1 cellular context compared by ENCODE assay signal in the genomic region with DNA sequence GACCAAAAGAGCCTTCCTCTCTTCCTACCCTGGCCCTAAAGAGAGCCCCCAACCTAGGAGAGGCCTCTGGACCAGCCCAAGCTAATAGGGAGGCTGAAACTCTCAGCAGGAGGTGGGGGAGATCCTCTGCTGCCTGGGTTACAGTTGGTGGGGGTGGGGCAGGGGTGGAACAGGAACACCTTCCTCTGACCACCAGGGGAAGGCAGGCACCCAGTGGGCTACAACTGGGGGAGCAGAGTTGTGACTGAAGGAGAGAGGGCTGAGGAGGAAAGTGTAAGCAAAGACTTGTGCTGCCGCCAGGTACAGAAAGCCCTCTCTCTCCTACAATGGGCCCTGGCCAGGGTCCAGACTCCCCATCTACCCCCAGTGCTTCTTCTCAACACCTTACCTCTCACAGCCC.
TF ChIP-seq lines count a peak whose summit lies in the region.

No MANE protein-coding gene starts in this region.

TF ChIP-seq in GM23338, 12 proteins besides CTCF, POLR2A, EP300 and RAD21:
- TF ChIP-seq, protein P1, sequence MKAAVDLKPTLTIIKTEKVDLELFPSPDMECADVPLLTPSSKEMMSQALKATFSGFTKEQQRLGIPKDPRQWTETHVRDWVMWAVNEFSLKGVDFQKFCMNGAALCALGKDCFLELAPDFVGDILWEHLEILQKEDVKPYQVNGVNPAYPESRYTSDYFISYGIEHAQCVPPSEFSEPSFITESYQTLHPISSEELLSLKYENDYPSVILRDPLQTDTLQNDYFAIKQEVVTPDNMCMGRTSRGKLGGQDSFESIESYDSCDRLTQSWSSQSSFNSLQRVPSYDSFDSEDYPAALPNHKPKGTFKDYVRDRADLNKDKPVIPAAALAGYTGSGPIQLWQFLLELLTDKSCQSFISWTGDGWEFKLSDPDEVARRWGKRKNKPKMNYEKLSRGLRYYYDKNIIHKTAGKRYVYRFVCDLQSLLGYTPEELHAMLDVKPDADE (IDR thresholded peaks at IDR 0.05): no peak
- TF ChIP-seq NANOG (IDR thresholded peaks at IDR 0.05; ENCODE audit: borderline replicate concordance) (no peak), POLR2AphosphoS5 (IDR thresholded peaks at IDR 0.05; ENCODE audit: low read depth) (no peak), ZNF331 (CRISPR knock-in tag; IDR thresholded peaks at IDR 0.05; ENCODE audit: low read depth) (no peak), JUNB (IDR thresholded peaks at IDR 0.05; ENCODE audit: unreplicated experiment) (no peak)
